Comparison of ENCODE assay signal across 8 cellular contexts in genomic region chr12:109099426-109100020, GRCh38. TPM values are rescaled to one million over a fixed set of nuclear protein-coding genes. Genes with fewer than 3 reads are reported as not detected.
DNase-seq lines count a peak whose midpoint lies in the region; TF ChIP-seq lines count a peak whose summit lies in the region.

No MANE protein-coding gene starts in this region.

- no peaks in the 10 kb centered on the region for H3K9me3 Mint-ChIP-seq in T-helper 1 cell treated with Interleukin-12 subunit alpha and Interleukin-12 subunit beta and Interleukin-4 antibody, amounts not matched to agents 30 μg/mL and 1 μg/mL, for 36 hours

- H3K9me3 ChIP-seq in GM23248 (ENCODE audit: low read depth): no peaks in the 10 kb centered on the region
- H3K9me3 ChIP-seq in fibroblast of lung (ENCODE audit: control insufficient read depth, insufficient read depth, low read depth, low read length): no peaks in the 10 kb centered on the region
- H3K9me3 ChIP-seq in sigmoid colon: no peaks in the 10 kb centered on the region

- peaks cover 24% of the 10 kb centered on the region for H3K79me2 ChIP-seq in GM23248 (ENCODE audit: insufficient read depth)
- H3K79me2 ChIP-seq in fibroblast of lung (ENCODE audit: control insufficient read depth, insufficient read depth, low read length): peaks cover 4% of the 10 kb centered on the region

- TF ChIP-seq CTCF in fibroblast of lung (conservative IDR thresholded peaks at IDR 0.05 in 1 of 2, IDR thresholded peaks at IDR 0.05 in 1 of 2; ENCODE audit: low read depth in 1 of 2, low read length in 2 of 2): no peak
- no peak for TF ChIP-seq CTCF in sigmoid colon (IDR thresholded peaks at IDR 0.05)

- peak overlapping the region; percentile 12 for H3K27ac Mint-ChIP-seq in T-helper 1 cell treated with Interleukin-12 subunit alpha and Interleukin-12 subunit beta and Interleukin-4 antibody, amounts not matched to agents 30 μg/mL and 1 μg/mL, for 36 hours

- H3K4me2 ChIP-seq in GM23248 (ENCODE audit: unreplicated experiment) (peak overlapping the region; percentile 87), fibroblast of lung (ENCODE audit: extremely low read depth, insufficient read depth, low read length) (peak overlapping the region; percentile 86)

- H3F3A ChIP-seq in GM23248 (ENCODE audit: insufficient read depth): peaks cover 24% of the 10 kb centered on the region

- no peak for TF ChIP-seq POLR2A in sigmoid colon (IDR thresholded peaks at IDR 0.05)

- H3K36me3 ChIP-seq in GM23248 (ENCODE audit: low read depth) (peaks cover 12% of the 10 kb centered on the region), fibroblast of lung (ENCODE audit: control insufficient read depth, insufficient read depth, low read length) (peaks cover 1% of the 10 kb centered on the region), sigmoid colon (peaks cover 0 to 41% (median 28%) of the 10 kb centered on the region in 4 donors)

- peaks cover 21% of the 10 kb centered on the region for H3K4me1 Mint-ChIP-seq in T-helper 1 cell treated with Interleukin-12 subunit alpha and Interleukin-12 subunit beta and Interleukin-4 antibody, amounts not matched to agents 30 μg/mL and 1 μg/mL, for 36 hours (ENCODE audit: low read depth)

- H3K9me2 ChIP-seq in GM23248 (ENCODE audit: insufficient read depth): no peaks in the 10 kb centered on the region

- peak overlapping the region; percentile 81; the same call in 1 of the 2 replicates for H2AFZ ChIP-seq in GM23248
- H2AFZ ChIP-seq in fibroblast of lung (ENCODE audit: low read length): no peak overlapping the region

- H3K27ac ChIP-seq in GM23248 (no peak overlapping the region), fibroblast of lung (ENCODE audit: insufficient read depth, low read length) (no peak overlapping the region), sigmoid colon (peak overlapping the region; percentile 90 to 96 (median 95))

- 66 to 67% methylated on average over 12 of the region's 12 CpGs for WGBS in GM23248 (ENCODE audit: low coverage in 1 of 2, low lambda C conversion rate in 2 of 2, missing lambda C conversion rate in 2 of 2), 2 experiments
- 68 to 71% methylated on average over 12 of the region's 12 CpGs for WGBS in sigmoid colon, 2 donors

- H3K9ac ChIP-seq in GM23248: peak overlapping the region; percentile 89
- H3K9ac ChIP-seq in fibroblast of lung (ENCODE audit: insufficient read depth, low read length): no peak overlapping the region

- TF ChIP-seq EP300 in sigmoid colon (IDR thresholded peaks at IDR 0.05): no peak

- in situ Hi-C loops in GM23248 (cut with MboI): loop anchor here (10.0 kb wide), 1 partner anchor 535 kb away; the partner anchor contains the start of genes ISCU and SART3

- peaks cover 30% of the 10 kb centered on the region for H3K36me3 Mint-ChIP-seq in T-helper 1 cell treated with Interleukin-12 subunit alpha and Interleukin-12 subunit beta and Interleukin-4 antibody, amounts not matched to agents 30 μg/mL and 1 μg/mL, for 36 hours (ENCODE audit: low read depth)

- H4K20me1 ChIP-seq in GM23248 (ENCODE audit: insufficient read depth) (no peaks in the 10 kb centered on the region), fibroblast of lung (ENCODE audit: control insufficient read depth, extremely low read depth, insufficient read depth, low read length) (no peaks in the 10 kb centered on the region)

- DNase-seq in GM23248: peak; percentile 17
- DNase-seq in fibroblast of lung (ENCODE audit: low read depth in 2 of 2): peak in 1 of 2 donors; percentile 23
- DNase-seq in sigmoid colon: no peak
- no peak for DNase-seq in SK-N-DZ (ENCODE audit: low spot score)
- DNase-seq in mucosa of gallbladder (ENCODE audit: low spot score): no peak
- no peak for DNase-seq in NCI-H187 (lab: John Stamatoyannopoulos, UW)
- DNase-seq in globus pallidus (ENCODE audit: low spot score): no peak

- H3K4me3 ChIP-seq in GM23248 (peak overlapping the region; percentile 80), fibroblast of lung (replicated peaks in 1 of 4; ENCODE audit: control extremely low read depth in 1 of 4, insufficient read depth in 1 of 4, low read depth in 3 of 4, low read length in 4 of 4) (peak overlapping the region in 3 of 4 experiments; percentile 69 to 80 (median 69)), sigmoid colon (peak overlapping the region in 3 of 4 donors; percentile 78 to 85 (median 80))

- H3K4me1 ChIP-seq in GM23248 (ENCODE audit: insufficient read depth): peaks cover 25% of the 10 kb centered on the region
- H3K4me1 ChIP-seq in fibroblast of lung (ENCODE audit: control insufficient read depth, extremely low read depth, insufficient read depth, low read length): peaks cover 4% of the 10 kb centered on the region
- H3K4me1 ChIP-seq in sigmoid colon: peaks cover 0 to 43% (median 26%) of the 10 kb centered on the region in 4 donors

- no peaks in the 10 kb centered on the region for H3K27me3 Mint-ChIP-seq in T-helper 1 cell treated with Interleukin-12 subunit alpha and Interleukin-12 subunit beta and Interleukin-4 antibody, amounts not matched to agents 30 μg/mL and 1 μg/mL, for 36 hours (ENCODE audit: low read depth)

- peak overlapping the region; percentile 87 for H3K4me3 Mint-ChIP-seq in T-helper 1 cell treated with Interleukin-12 subunit alpha and Interleukin-12 subunit beta and Interleukin-4 antibody, amounts not matched to agents 30 μg/mL and 1 μg/mL, for 36 hours

- H3K27me3 ChIP-seq in GM23248 (replicated peaks; ENCODE audit: insufficient read depth) (no peaks in the 10 kb centered on the region), fibroblast of lung (ENCODE audit: control insufficient read depth, insufficient read depth, low read length) (no peaks in the 10 kb centered on the region), sigmoid colon (no peaks in the 10 kb centered on the region)

- intact Hi-C loops in sigmoid colon (cut with DNase I): loop anchor here (10.0 kb wide), 3 partner anchors 245 to 465 kb away; partner anchors contain the start of genes SELPLG and SSH1

RNA-seq across cellular contexts. Expression of gene UNG, which starts 2.1 kb away (rescaled TPM):
- 27.3 and 38.6 TPM in 2 replicates for total RNA-seq in GM23248 (2014; rRNA removed; shearing (Covaris generic))
- polyA plus RNA-seq in GM23248 (2016; fragmentation: Nextera tagmentation; extraction: Ambion mirVana) (32.7 and 36.6 TPM in 2 replicates), fibroblast of lung (16.0 and 22.7 TPM in 2 replicates), sigmoid colon (10 to 100 TPM; 27.0 to 34.8 (median 28.9) TPM)
- total RNA-seq in fibroblast of lung (23.5 and 23.9 TPM in 2 replicates), sigmoid colon (10 to 100 TPM; 11.9 to 17.1 (median 12.1) TPM), mucosa of gallbladder (30.8 TPM)
- 14.4 and 21.8 TPM in 2 replicates for polyA plus RNA-seq in fibroblast of lung (2012)
- polyA minus RNA-seq in fibroblast of lung (ENCODE audit: low replicate concordance): 8.2 and 10.2 TPM in 2 replicates
- 143 and 207 TPM in 2 replicates for polyA plus RNA-seq in SK-N-DZ (2014; cell fraction: cytosol; rRNA removed)
- polyA plus RNA-seq in SK-N-DZ (2014; cell fraction: nucleus; rRNA removed): 139 and 180 TPM in 2 replicates

RNA-seq across cellular contexts. Expression of gene ALKBH2, which starts 6.3 kb away (rescaled TPM):
- total RNA-seq in GM23248 (2014; rRNA removed; shearing (Covaris generic)): 5.8 and 14.8 TPM in 2 replicates
- polyA plus RNA-seq in GM23248 (2016; fragmentation: Nextera tagmentation; extraction: Ambion mirVana): 20.4 and 22.5 TPM in 2 replicates
- 20.8 and 28.0 TPM in 2 replicates for total RNA-seq in fibroblast of lung
- 15.1 and 15.4 TPM in 2 replicates for polyA plus RNA-seq in fibroblast of lung
- polyA plus RNA-seq in fibroblast of lung (2012): 15.4 and 16.8 TPM in 2 replicates
- polyA minus RNA-seq in fibroblast of lung (ENCODE audit: low replicate concordance): 3.3 and 18.9 TPM in 2 replicates
- total RNA-seq in sigmoid colon: 10 to 100 TPM; 11.6 to 29.3 (median 16.5) TPM
- polyA plus RNA-seq in sigmoid colon: 10 to 100 TPM in 2 of 3 donors, 1 to 10 TPM in 1; 5.3 to 17.9 (median 14.4) TPM
- polyA plus RNA-seq in SK-N-DZ (2014; cell fraction: cytosol; rRNA removed): 109 and 143 TPM in 2 replicates
- 155 and 184 TPM in 2 replicates for polyA plus RNA-seq in SK-N-DZ (2014; cell fraction: nucleus; rRNA removed)
- total RNA-seq in mucosa of gallbladder: 8.3 TPM

RNA-seq across cellular contexts. Expression of gene ACACB, which starts 16.9 kb away (rescaled TPM):
- 1.0 and 4.1 TPM in 2 replicates for total RNA-seq in GM23248 (2014; rRNA removed; shearing (Covaris generic))
- polyA plus RNA-seq in GM23248 (2016; fragmentation: Nextera tagmentation; extraction: Ambion mirVana) (0.66 and 0.68 TPM in 2 replicates), fibroblast of lung (1.5 and 1.7 TPM in 2 replicates), sigmoid colon (10 to 100 TPM in 1 of 3 donors, 1 to 10 TPM in 2; 5.3 to 36.0 (median 5.4) TPM)
- total RNA-seq in fibroblast of lung (5.1 and 9.1 TPM in 2 replicates), sigmoid colon (100 to 1,000 TPM; 116 to 295 (median 161) TPM), mucosa of gallbladder (56.9 TPM)
- 2.2 and 2.5 TPM in 2 replicates for polyA plus RNA-seq in fibroblast of lung (2012)
- 4.8 and 5.0 TPM in 2 replicates for polyA minus RNA-seq in fibroblast of lung (ENCODE audit: low replicate concordance)
- polyA plus RNA-seq in SK-N-DZ (2014; cell fraction: cytosol; rRNA removed): 0.49 and 0.92 TPM in 2 replicates
- 0.78 and 5.1 TPM in 2 replicates for polyA plus RNA-seq in SK-N-DZ (2014; cell fraction: nucleus; rRNA removed)

RNA-seq across cellular contexts. Expression of gene USP30, which starts 47.1 kb away (rescaled TPM):
- 7.5 and 8.5 TPM in 2 replicates for total RNA-seq in GM23248 (2014; rRNA removed; shearing (Covaris generic))
- polyA plus RNA-seq in GM23248 (2016; fragmentation: Nextera tagmentation; extraction: Ambion mirVana): 6.5 and 7.0 TPM in 2 replicates
- total RNA-seq in fibroblast of lung: 8.0 and 9.9 TPM in 2 replicates
- 12.3 and 13.9 TPM in 2 replicates for polyA plus RNA-seq in fibroblast of lung
- 5.4 and 7.1 TPM in 2 replicates for polyA plus RNA-seq in fibroblast of lung (2012)
- 28.9 and 37.5 TPM in 2 replicates for polyA minus RNA-seq in fibroblast of lung (ENCODE audit: low replicate concordance)
- 10 to 100 TPM in 3 of 4 donors, 1 to 10 TPM in 1; 9.8 to 15.2 (median 13.1) TPM for total RNA-seq in sigmoid colon
- 1 to 10 TPM; 6.0 to 9.3 (median 7.8) TPM for polyA plus RNA-seq in sigmoid colon
- polyA plus RNA-seq in SK-N-DZ (2014; cell fraction: cytosol; rRNA removed): 23.5 and 24.3 TPM in 2 replicates
- polyA plus RNA-seq in SK-N-DZ (2014; cell fraction: nucleus; rRNA removed): 30.7 and 43.8 TPM in 2 replicates
- 20.4 TPM for total RNA-seq in mucosa of gallbladder

Comparison
In these comparisons a context has a peak if more than half of its experiments do, and no peak if none do; other contexts are left out.
1. H3K27ac ChIP-seq: peak in sigmoid colon (4 of 4); none in GM23248 (single experiment) and fibroblast of lung (single experiment).
2. Peak in every context shown above with its lines, with median percentiles within 50 percentile points of each other: H3K4me3 ChIP-seq.